ENCODE assay signal across 12 cellular contexts in genomic region chr2:196143641-196144236, GRCh38. TPM values are rescaled to one million over a fixed set of nuclear protein-coding genes. Genes with fewer than 3 reads are reported as not detected.
DNase-seq lines count a peak whose midpoint lies in the region; ATAC-seq, FAIRE-seq and TF ChIP-seq lines count a peak whose summit lies in the region.
"Had no signal": no experiment of that assay in that cellular context is flagged by ENCODE, and none has a peak within 500 bp of the region (broad histone marks: within the 10 kb centered on the region; RNA-seq: fewer than 3 reads in every experiment).

No MANE protein-coding gene starts in this region.

- H3K27me3 ChIP-seq in CD8-positive, alpha-beta T cell (ENCODE audit: insufficient read depth, low read length): no peaks in the 10 kb centered on the region
- H3K27me3 ChIP-seq: esophagus squamous epithelium, MG63 had no signal

- H3K27me3 Mint-ChIP-seq in CD8-positive, alpha-beta T cell (ENCODE audit: low read depth): no peaks in the 10 kb centered on the region
- H3K27me3 Mint-ChIP-seq in activated naive CD8-positive, alpha-beta T cell treated with anti-CD3 and anti-CD28 coated beads for 36 hours: no peaks in the 10 kb centered on the region
- no peaks in the 10 kb centered on the region for H3K27me3 Mint-ChIP-seq in memory B cell

- H3K9me3 Mint-ChIP-seq in CD8-positive, alpha-beta T cell: no peaks in the 10 kb centered on the region
- peaks cover 1% of the 10 kb centered on the region for H3K9me3 Mint-ChIP-seq in activated naive CD8-positive, alpha-beta T cell treated with anti-CD3 and anti-CD28 coated beads for 36 hours
- no peaks in the 10 kb centered on the region for H3K9me3 Mint-ChIP-seq in memory B cell

- DNase-seq in CD8-positive, alpha-beta T cell: no peak
- DNase-seq in HTR-8/SVneo (ENCODE audit: insufficient read length, low spot score): no peak
- no peak for DNase-seq in activated naive CD8-positive, alpha-beta T cell treated with anti-CD3 and anti-CD28 coated beads for 36 hours
- DNase-seq in memory B cell (ENCODE audit: low spot score in 2 of 2): no peak
- DNase-seq in midbrain (lab: John Stamatoyannopoulos, UW): no peak
- no peak for DNase-seq in RPMI8226
- DNase-seq in NOMO-1 treated with DMSO at 0.1 percent for 48 hours (lab: John Stamatoyannopoulos, UW; ENCODE audit: unreplicated experiment): no peak
- DNase-seq: Calu3, esophagus squamous epithelium, MG63, NCI-H2227 treated with DMSO at 0.1 percent for 48 hours, T-helper 9 cell had no signal

- POLR2A ChIA-PET in CD8-positive, alpha-beta T cell (lab: Charles Lee): interaction anchor here (0.6 to 5.4 kb wide), 8 partner anchors 11 to 117 kb away, joined by 3 to 24 read pairs (median 4); partner anchors contain the start of gene STK17B

- peaks cover 75% of the 10 kb centered on the region for H3K4me1 Mint-ChIP-seq in CD8-positive, alpha-beta T cell (ENCODE audit: low read depth)
- peaks cover 71% of the 10 kb centered on the region for H3K4me1 Mint-ChIP-seq in activated naive CD8-positive, alpha-beta T cell treated with anti-CD3 and anti-CD28 coated beads for 36 hours
- peaks cover 19% of the 10 kb centered on the region for H3K4me1 Mint-ChIP-seq in memory B cell

- TF ChIP-seq CTCF in CD8-positive, alpha-beta T cell (IDR thresholded peaks at IDR 0.05): no peak

- peaks cover 87% of the 10 kb centered on the region for H3K36me3 Mint-ChIP-seq in CD8-positive, alpha-beta T cell
- H3K36me3 Mint-ChIP-seq in activated naive CD8-positive, alpha-beta T cell treated with anti-CD3 and anti-CD28 coated beads for 36 hours: peaks cover 78% of the 10 kb centered on the region
- H3K36me3 Mint-ChIP-seq in memory B cell: peaks cover 47% of the 10 kb centered on the region

- intact Hi-C loops in CD8-positive, alpha-beta T cell (cut with DNase I, micrococcal nuclease): no loop called here

- peak overlapping the region; percentile 81 for H3K27ac Mint-ChIP-seq in CD8-positive, alpha-beta T cell
- H3K27ac Mint-ChIP-seq in activated naive CD8-positive, alpha-beta T cell treated with anti-CD3 and anti-CD28 coated beads for 36 hours: peak overlapping the region; percentile 91
- peak overlapping the region; percentile 33 for H3K27ac Mint-ChIP-seq in memory B cell

- H3K4me1 ChIP-seq in CD8-positive, alpha-beta T cell (ENCODE audit: insufficient read depth, low read length): peaks cover 81% of the 10 kb centered on the region
- H3K4me1 ChIP-seq: esophagus squamous epithelium had no signal

- CTCF ChIA-PET in CD8-positive, alpha-beta T cell (lab: Charles Lee): interaction anchor here (0.6 to 4.9 kb wide), 3 partner anchors 20 to 77 kb away, joined by 3 to 22 read pairs (median 3); no protein-coding TSS in a partner anchor

- H3K9me3 ChIP-seq in CD8-positive, alpha-beta T cell (ENCODE audit: low read length): no peaks in the 10 kb centered on the region
- H3K9me3 ChIP-seq: esophagus squamous epithelium, MG63 had no signal

- peak overlapping the region; percentile 26 for H3K4me3 Mint-ChIP-seq in CD8-positive, alpha-beta T cell
- peak overlapping the region; percentile 35 for H3K4me3 Mint-ChIP-seq in activated naive CD8-positive, alpha-beta T cell treated with anti-CD3 and anti-CD28 coated beads for 36 hours
- H3K4me3 Mint-ChIP-seq in memory B cell: no peak overlapping the region

- peaks cover 61% of the 10 kb centered on the region for H3K36me3 ChIP-seq in CD8-positive, alpha-beta T cell (ENCODE audit: insufficient read depth, low read length)

- ATAC-seq in CD8-positive, alpha-beta T cell: no peak
- ATAC-seq in memory B cell (ENCODE audit: low read depth): no peak

- FAIRE-seq in HTR-8/SVneo (lab: Jason Lieb, UNC): peak; percentile 9

- H3K4me3 ChIP-seq in CD8-positive, alpha-beta T cell (ENCODE audit: low read depth, low read length): no peak overlapping the region
- H3K4me3 ChIP-seq: esophagus squamous epithelium, MG63 had no signal

- no peak overlapping the region for H3K27ac ChIP-seq in CD8-positive, alpha-beta T cell (ENCODE audit: low read depth, low read length)
- H3K27ac ChIP-seq: esophagus squamous epithelium had no signal

RNA-seq across cellular contexts. Expression of gene STK17B, which starts 27.6 kb away (rescaled TPM):
- total RNA-seq in CD8-positive, alpha-beta T cell: 100 to 1,000 TPM; 582 to 601 TPM
- 100 to 1,000 TPM; 151 to 157 TPM for total RNA-seq in activated naive CD8-positive, alpha-beta T cell treated with anti-CD3 and anti-CD28 coated beads for 36 hours

Comparison
In these comparisons a context has a peak if more than half of its experiments do, and no peak if none do; other contexts are left out.
1. H3K27ac Mint-ChIP-seq: peak in every context shown above with its lines; median percentile 91 in activated naive CD8-positive, alpha-beta T cell treated with anti-CD3 and anti-CD28 coated beads for 36 hours; 81 in CD8-positive, alpha-beta T cell; 33 in memory B cell.